In genomic region chr1:229092377-229093257, GRCh38 we compare ENCODE assay signal across 11 cellular contexts.
DNase-seq lines count a peak whose midpoint lies in the region; ATAC-seq and TF ChIP-seq lines count a peak whose summit lies in the region.
"Had no signal": no experiment of that assay in that cellular context is flagged by ENCODE, and none has a peak within 500 bp of the region (broad histone marks: within the 10 kb centered on the region; RNA-seq: fewer than 3 reads in every experiment).

No MANE protein-coding gene starts in this region.

- H4K20me1 ChIP-seq in BLaER1 treated with 17β-estradiol and CSF1 and Interleukin-3, amounts not matched to agents 10 nM and 100 nM: no peaks in the 10 kb centered on the region
- H4K20me1 ChIP-seq in neural cell (ENCODE audit: insufficient read depth): no peaks in the 10 kb centered on the region

- H3K9me3 ChIP-seq in BLaER1 treated with 17β-estradiol and CSF1 and Interleukin-3, amounts not matched to agents 10 nM and 100 nM (replicated peaks in 1 of 11): peaks cover 0 to 12% (median 8%) of the 10 kb centered on the region in 11 experiments; a peak in 7 of 22 replicates
- no peaks in the 10 kb centered on the region for H3K9me3 ChIP-seq in neural cell (ENCODE audit: low read length)
- H3K9me3 ChIP-seq: esophagus muscularis mucosa had no signal

- TF ChIP-seq CTCF in coronary artery (IDR thresholded peaks at IDR 0.05): no peak
- TF ChIP-seq CTCF in neural cell (IDR thresholded peaks at IDR 0.05; ENCODE audit: poor library complexity, severe bottlenecking): no peak

- peaks cover 10 to 21% (median 18%) of the 10 kb centered on the region in 10 experiments; a peak in 18 of 20 replicates for H3K4me1 ChIP-seq in BLaER1 treated with 17β-estradiol and CSF1 and Interleukin-3, amounts not matched to agents 10 nM and 100 nM

- H3F3A ChIP-seq in neural cell (ENCODE audit: insufficient read depth, low read length, poor library complexity, severe bottlenecking): no peaks in the 10 kb centered on the region

- ATAC-seq in GM18867 (IDR thresholded peaks at IDR 0.05; ENCODE audit: unreplicated experiment) (no peak), HG03520 (IDR thresholded peaks at IDR 0.05; ENCODE audit: unreplicated experiment) (no peak)

- H3K9ac ChIP-seq in BLaER1 treated with 17β-estradiol and CSF1 and Interleukin-3, amounts not matched to agents 10 nM and 100 nM: no peak overlapping the region; a peak in 1 of 22 replicates
- peak overlapping the region; percentile 67 for H3K9ac ChIP-seq in neural cell (ENCODE audit: low read length)

- peak; percentile 24 for TF ChIP-seq RAD21 in neural cell (conservative IDR thresholded peaks at IDR 0.05)

- H3K4me3 ChIP-seq in BLaER1 treated with 17β-estradiol and CSF1 and Interleukin-3, amounts not matched to agents 10 nM and 100 nM: no peak overlapping the region
- H3K4me3 ChIP-seq in coronary artery (no peak overlapping the region), neural cell (ENCODE audit: low read length) (peak overlapping the region; percentile 56)
- H3K4me3 ChIP-seq: esophagus muscularis mucosa had no signal

- H3K79me2 ChIP-seq in neural cell (replicated peaks; ENCODE audit: insufficient read depth, low read length): no peaks in the 10 kb centered on the region

- peak overlapping the region in 9 of 11 experiments; percentile 9 to 68 (median 56); a peak in 19 of 22 replicates for H3K4me2 ChIP-seq in BLaER1 treated with 17β-estradiol and CSF1 and Interleukin-3, amounts not matched to agents 10 nM and 100 nM
- H3K4me2 ChIP-seq in neural cell (ENCODE audit: low read length): peak overlapping the region; percentile 58

- H3K27me3 ChIP-seq in BLaER1 treated with 17β-estradiol and CSF1 and Interleukin-3, amounts not matched to agents 10 nM and 100 nM: no peaks in the 10 kb centered on the region
- H3K27me3 ChIP-seq in neural cell (ENCODE audit: insufficient read depth, low read depth, low read length): no peaks in the 10 kb centered on the region
- H3K27me3 ChIP-seq: esophagus muscularis mucosa had no signal

- H2AFZ ChIP-seq in neural cell (ENCODE audit: low read depth, low read length): peak overlapping the region; percentile 22

- DNase-seq in NCI-H1092 (lab: John Stamatoyannopoulos, UW) (peak; percentile 71), coronary artery (ENCODE audit: low spot score) (no peak), NCI-H82 (lab: John Stamatoyannopoulos, UW) (no peak)
- no peak for DNase-seq in activated T-cell treated with anti-CD3 and anti-CD28 coated beads, Interleukin-2, amount 50 U/mL, for 48 hours
- DNase-seq: activated CD4-positive, alpha-beta T cell treated with anti-CD3 and anti-CD28 coated beads, Interleukin-2, amount 50 U/mL, for 4 hours; stimulated activated naive CD4-positive, alpha-beta T cell had no signal

- H3K9me2 ChIP-seq in neural cell (ENCODE audit: insufficient read depth, low read length): no peaks in the 10 kb centered on the region

- peak; percentile 55 for TF ChIP-seq EP300 in neural cell (conservative IDR thresholded peaks at IDR 0.05; ENCODE audit: poor library complexity, severe bottlenecking)

- H3K36me3 ChIP-seq in BLaER1 treated with 17β-estradiol and CSF1 and Interleukin-3, amounts not matched to agents 10 nM and 100 nM: no peaks in the 10 kb centered on the region
- H3K36me3 ChIP-seq in neural cell (ENCODE audit: insufficient read depth, low read length): no peaks in the 10 kb centered on the region
- H3K36me3 ChIP-seq: esophagus muscularis mucosa had no signal

- H3K27ac ChIP-seq in BLaER1 treated with 17β-estradiol and CSF1 and Interleukin-3, amounts not matched to agents 10 nM and 100 nM: no peak overlapping the region
- H3K27ac ChIP-seq in coronary artery (peak overlapping the region; percentile 67 to 80), neural cell (ENCODE audit: low read length) (peak overlapping the region; percentile 92)

TF ChIP-seq in neural cell, 6 proteins besides CTCF, POLR2A, EP300 and RAD21:
- TF ChIP-seq POLR2AphosphoS5 (IDR thresholded peaks at IDR 0.05) (peak; percentile 18), MXI1 (conservative IDR thresholded peaks at IDR 0.05; ENCODE audit: poor library complexity, severe bottlenecking) (peak; percentile 49), TAF1 (IDR thresholded peaks at IDR 0.05; ENCODE audit: low read depth) (no peak), REST (IDR thresholded peaks at IDR 0.05; ENCODE audit: borderline replicate concordance) (peak; percentile 83)
TF ChIP-seq in neural cell: peak in this region for 3.

Comparison
In these comparisons a context has a peak if more than half of its experiments do, and no peak if none do; other contexts are left out.
1. H3K27ac ChIP-seq: peak in coronary artery (2 of 2) and neural cell (single experiment); none in BLaER1 treated with 17β-estradiol and CSF1 and Interleukin-3, amounts not matched to agents 10 nM and 100 nM (0 of 11).